26 cellular contexts compared by ENCODE assay signal in genomic region chr4:186294160-186294559, GRCh38. TPM values are rescaled to one million over a fixed set of nuclear protein-coding genes. Genes with fewer than 3 reads are reported as not detected.
"Had no signal": no experiment of that assay in that cellular context is flagged by ENCODE, and none has a peak within 500 bp of the region (broad histone marks: within the 10 kb centered on the region; RNA-seq: fewer than 3 reads in every experiment).

No MANE protein-coding gene starts in this region.

- DNase-seq: activated CD4-positive, alpha-beta T cell treated with anti-CD3 and anti-CD28 coated beads, Interleukin-2, amount 50 U/mL, for 1 hour; activated CD4-positive, CD25-positive, alpha-beta regulatory T cell; activated CD8-positive, alpha-beta memory T cell treated with anti-CD3 and anti-CD28 coated beads for 24 hours; activated gamma-delta T cell treated with Interleukin-2 at 50 U/mL for 16 hours; central memory CD4-positive, alpha-beta T cell; foreskin keratinocyte; heart left ventricle; hypothalamus; immature natural killer cell; kidney; left colon; mammary epithelial cell; nephron progenitor cell; right lobe of liver; stimulated activated naive CD4-positive, alpha-beta T cell; testis; trophoblast cell had no signal

- H3K27ac ChIP-seq: breast epithelium, esophagus muscularis mucosa, foreskin keratinocyte, heart left ventricle, neutrophil, right lobe of liver, testis had no signal

- H3K4me1 Mint-ChIP-seq: immature natural killer cell had no signal

- H3K27ac Mint-ChIP-seq: activated naive CD4-positive, alpha-beta T cell treated with anti-CD3 and anti-CD28 coated beads, Interleukin-2, amount 50 U/mL, for 72 hours; dendritic cell treated with granulocyte-macrophage colony-stimulating factor and Interleukin-4, amounts not matched to agents 40 ng/mL and 50 ng/mL, for 4 days; immature natural killer cell; nephron progenitor cell; progenitor cell of endocrine pancreas had no signal

- H3K36me3 ChIP-seq: breast epithelium, esophagus muscularis mucosa, heart left ventricle, neutrophil, right lobe of liver had no signal

- H3K4me3 Mint-ChIP-seq: dendritic cell treated with granulocyte-macrophage colony-stimulating factor and Interleukin-4, amounts not matched to agents 40 ng/mL and 50 ng/mL, for 4 days; immature natural killer cell; nephron progenitor cell had no signal

- H3K9me3 Mint-ChIP-seq: activated naive CD4-positive, alpha-beta T cell treated with anti-CD3 and anti-CD28 coated beads, Interleukin-2, amount 50 U/mL, for 72 hours; dendritic cell treated with granulocyte-macrophage colony-stimulating factor and Interleukin-4, amounts not matched to agents 40 ng/mL and 50 ng/mL, for 4 days; immature natural killer cell; nephron progenitor cell had no signal

- H3K4me3 ChIP-seq: breast epithelium, esophagus muscularis mucosa, heart left ventricle, right lobe of liver, testis had no signal

- ATAC-seq: foreskin keratinocyte, heart left ventricle, left colon, right lobe of liver had no signal

- H3K27me3 ChIP-seq: right lobe of liver had no signal

- H3K4me1 ChIP-seq: breast epithelium, foreskin keratinocyte, testis had no signal

- FAIRE-seq: kidney, urothelium cell line had no signal

- H3K9me3 ChIP-seq: breast epithelium, esophagus muscularis mucosa, heart left ventricle, neutrophil, right lobe of liver, testis had no signal

RNA-seq across cellular contexts. Expression of gene F11, which starts 28.2 kb away (rescaled TPM):
- total RNA-seq: activated naive CD4-positive, alpha-beta T cell treated with anti-CD3 and anti-CD28 coated beads, Interleukin-2, amount 50 U/mL, for 72 hours; breast epithelium; esophagus muscularis mucosa; foreskin keratinocyte; heart left ventricle; mammary epithelial cell; osteocyte; skeletal muscle tissue had no signal
- polyA plus RNA-seq: foreskin keratinocyte, heart left ventricle, immature natural killer cell, mammary epithelial cell had no signal
